Comparison of ENCODE assay signal across 19 cellular contexts in genomic region chr16:12020007-12020406, GRCh38. TPM values are rescaled to one million over a fixed set of nuclear protein-coding genes. Genes with fewer than 3 reads are reported as not detected.
A peak's percentile ranks its signal among the peaks of the same experiment; 100 is the strongest.
DNase-seq lines count a peak whose midpoint lies in the region; ATAC-seq and TF ChIP-seq lines count a peak whose summit lies in the region.
"Had no signal": no experiment of that assay in that cellular context is flagged by ENCODE, and none has a peak within 500 bp of the region (broad histone marks: within the 10 kb centered on the region; RNA-seq: fewer than 3 reads in every experiment).

No MANE protein-coding gene starts in this region.

- H3K4me3 Mint-ChIP-seq in stimulated activated naive B cell treated with anti-CD40 and anti-IgM and Interleukin-4, amounts not matched to agents 10 μg/mL and 1 μg/mL and 100 μg/mL, for 72 hours = peak overlapping the region; percentile 39 to 68
- no peak overlapping the region for H3K4me3 Mint-ChIP-seq in chondrocyte (ENCODE audit: unreplicated experiment)
- H3K4me3 Mint-ChIP-seq: CD4-positive, CD25-positive, alpha-beta regulatory T cell; T-helper 1 cell treated with Interleukin-12 subunit alpha and Interleukin-12 subunit beta and Interleukin-4 antibody, amounts not matched to agents 30 μg/mL and 1 μg/mL, for 36 hours had no signal

- H3K9me3 Mint-ChIP-seq in stimulated activated naive B cell treated with anti-CD40 and anti-IgM and Interleukin-4, amounts not matched to agents 10 μg/mL and 1 μg/mL and 100 μg/mL, for 72 hours = no peaks in the 10 kb centered on the region
- H3K9me3 Mint-ChIP-seq in chondrocyte (ENCODE audit: low read depth) = no peaks in the 10 kb centered on the region
- H3K9me3 Mint-ChIP-seq: CD4-positive, CD25-positive, alpha-beta regulatory T cell; T-helper 1 cell treated with Interleukin-12 subunit alpha and Interleukin-12 subunit beta and Interleukin-4 antibody, amounts not matched to agents 30 μg/mL and 1 μg/mL, for 36 hours had no signal

- no peak overlapping the region for H3K27ac Mint-ChIP-seq in stimulated activated naive B cell treated with anti-CD40 and anti-IgM and Interleukin-4, amounts not matched to agents 10 μg/mL and 1 μg/mL and 100 μg/mL, for 72 hours
- H3K27ac Mint-ChIP-seq in chondrocyte (ENCODE audit: unreplicated experiment) = no peak overlapping the region
- H3K27ac Mint-ChIP-seq: CD4-positive, CD25-positive, alpha-beta regulatory T cell; T-helper 1 cell treated with Interleukin-12 subunit alpha and Interleukin-12 subunit beta and Interleukin-4 antibody, amounts not matched to agents 30 μg/mL and 1 μg/mL, for 36 hours had no signal

- DNase-seq in GM12865 (ENCODE audit: low read depth) (peak; percentile 61), Karpas-422 (peak; percentile 49), kidney tubule cell (ENCODE audit: low spot score) (peak; percentile 58), omental fat pad (ENCODE audit: low spot score) (no peak), SJCRH30 (no peak), chondrocyte (ENCODE audit: low spot score) (no peak)
- DNase-seq in stimulated activated naive B cell treated with anti-CD40 and anti-IgM and Interleukin-4, amounts not matched to agents 10 μg/mL and 1 μg/mL and 100 μg/mL, for 72 hours = peak; percentile 28
- DNase-seq: ACHN; AML-193; CD4-positive, CD25-positive, alpha-beta regulatory T cell; COR-L47; DMS153; H7; NCI-H187; NCI-H345; NCI-H524 treated with DMSO at 0.1 percent for 48 hours; PC-9 had no signal

- peaks cover 29 to 75% of the 10 kb centered on the region in 2 donors for H3K4me1 Mint-ChIP-seq in stimulated activated naive B cell treated with anti-CD40 and anti-IgM and Interleukin-4, amounts not matched to agents 10 μg/mL and 1 μg/mL and 100 μg/mL, for 72 hours
- peaks cover 22% of the 10 kb centered on the region for H3K4me1 Mint-ChIP-seq in chondrocyte (ENCODE audit: low read depth)

- H3K9me3 ChIP-seq in Karpas-422 (ENCODE audit: low read length) (no peaks in the 10 kb centered on the region), SJCRH30 (replicated peaks) (no peaks in the 10 kb centered on the region)

- no peaks in the 10 kb centered on the region for H3K27me3 Mint-ChIP-seq in stimulated activated naive B cell treated with anti-CD40 and anti-IgM and Interleukin-4, amounts not matched to agents 10 μg/mL and 1 μg/mL and 100 μg/mL, for 72 hours
- H3K27me3 Mint-ChIP-seq in chondrocyte (ENCODE audit: low read depth) = no peaks in the 10 kb centered on the region
- H3K27me3 Mint-ChIP-seq: CD4-positive, CD25-positive, alpha-beta regulatory T cell had no signal

- H3K27ac ChIP-seq in Karpas-422 (ENCODE audit: low read length) = peak overlapping the region; percentile 29; the same call in 1 of the 2 replicates
- no peak overlapping the region for H3K27ac ChIP-seq in SJCRH30
- H3K27ac ChIP-seq: PC-9 had no signal

- no peaks in the 10 kb centered on the region for H3K9me2 ChIP-seq in Karpas-422 (replicated peaks; ENCODE audit: insufficient read depth, low read length)

- H3K36me3 Mint-ChIP-seq in stimulated activated naive B cell treated with anti-CD40 and anti-IgM and Interleukin-4, amounts not matched to agents 10 μg/mL and 1 μg/mL and 100 μg/mL, for 72 hours = peaks cover 31 to 32% of the 10 kb centered on the region in 2 donors
- H3K36me3 Mint-ChIP-seq in chondrocyte (ENCODE audit: low read depth) = no peaks in the 10 kb centered on the region
- H3K36me3 Mint-ChIP-seq: CD4-positive, CD25-positive, alpha-beta regulatory T cell had no signal

- H4K20me1 ChIP-seq in Karpas-422 (ENCODE audit: insufficient read depth, low read depth, low read length) = no peaks in the 10 kb centered on the region

- peaks cover 21% of the 10 kb centered on the region for H3K4me1 ChIP-seq in Karpas-422 (ENCODE audit: low read length)
- H3K4me1 ChIP-seq in SJCRH30 = peaks cover 7% of the 10 kb centered on the region; the same call in 1 of the 2 replicates

- H3K9ac ChIP-seq in Karpas-422 (ENCODE audit: low read length) = no peak overlapping the region

- ATAC-seq in stimulated activated naive B cell treated with anti-CD40 and anti-IgM and Interleukin-4, amounts not matched to agents 10 μg/mL and 1 μg/mL and 100 μg/mL, for 72 hours (replicated peaks) = peak; percentile 83 to 85
- ATAC-seq in omental fat pad (ENCODE audit: low FRiP score) = no peak
- ATAC-seq in HG03135 (IDR thresholded peaks at IDR 0.05; ENCODE audit: unreplicated experiment) = no peak

- H3K79me2 ChIP-seq in Karpas-422 (ENCODE audit: low read length) = peaks cover 17% of the 10 kb centered on the region

- H3K4me2 ChIP-seq in Karpas-422 (ENCODE audit: low read depth, low read length, poor library complexity, severe bottlenecking) = peak overlapping the region; percentile 3
- H3K4me2 ChIP-seq: PC-9 had no signal

- H2AFZ ChIP-seq in Karpas-422 (ENCODE audit: low read length) = no peak overlapping the region
- H2AFZ ChIP-seq: PC-9 had no signal

- no peaks in the 10 kb centered on the region for H3K27me3 ChIP-seq in Karpas-422 (ENCODE audit: low read length)
- H3K27me3 ChIP-seq in SJCRH30 = no peaks in the 10 kb centered on the region

- TF ChIP-seq CTCF in GM12865 (IDR thresholded peaks at IDR 0.05; ENCODE audit: insufficient read depth, low read depth, low read length, missing control alignments) = no peak
- TF ChIP-seq CTCF in omental fat pad (IDR thresholded peaks at IDR 0.05) = no peak
- no peak for TF ChIP-seq CTCF in chondrocyte (IDR thresholded peaks at IDR 0.05)

- H3K4me3 ChIP-seq in GM12865 (ENCODE audit: low read depth, low read length) (no peak overlapping the region), Karpas-422 (ENCODE audit: low read length) (no peak overlapping the region), SJCRH30 (no peak overlapping the region)
- H3K4me3 ChIP-seq: PC-9 had no signal

- no peaks in the 10 kb centered on the region for H3K36me3 ChIP-seq in Karpas-422 (ENCODE audit: insufficient read depth, low read length)
- H3K36me3 ChIP-seq in SJCRH30 = no peaks in the 10 kb centered on the region

RNA-seq across cellular contexts. Expression of gene SNX29, which starts 43.5 kb away (rescaled TPM):
- total RNA-seq in Karpas-422 (2014; rRNA removed; shearing (Covaris generic); ENCODE audit: low replicate concordance) = 13.2 and 26.8 TPM in 2 replicates
- total RNA-seq in omental fat pad = 10 to 100 TPM; 22.6 to 41.1 (median 30.2) TPM
- 2.4 and 3.4 TPM in 2 replicates for total RNA-seq in SJCRH30 (2014; rRNA removed; shearing (Covaris generic))
- 13.6 to 23.2 TPM (median 14.3 TPM) in 3 replicates for total RNA-seq in chondrocyte

RNA-seq across cellular contexts. Expression of gene TNFRSF17, which starts 55.0 kb away (rescaled TPM):
- 6.2 and 24.0 TPM in 2 replicates for total RNA-seq in Karpas-422 (2014; rRNA removed; shearing (Covaris generic); ENCODE audit: low replicate concordance)
- total RNA-seq in omental fat pad (1 to 10 TPM in 1 of 4 donors, not detected in 3; 1.2 TPM), chondrocyte (not detected in 3 replicates)
- total RNA-seq in SJCRH30 (2014; rRNA removed; shearing (Covaris generic)) = not detected in 2 replicates
- total RNA-seq: CD4-positive, CD25-positive, alpha-beta regulatory T cell; H7; PC-9 had no signal

Comparison
In these comparisons a context has a peak if more than half of its experiments do, and no peak if none do; other contexts are left out.
1. DNase-seq: peak in GM12865 (single experiment), Karpas-422 (single experiment), kidney tubule cell (single experiment) and stimulated activated naive B cell treated with anti-CD40 and anti-IgM and Interleukin-4, amounts not matched to agents 10 μg/mL and 1 μg/mL and 100 μg/mL, for 72 hours (single experiment); none in omental fat pad (single experiment), SJCRH30 (0 of 2) and chondrocyte (single experiment).
2. ATAC-seq: peak in stimulated activated naive B cell treated with anti-CD40 and anti-IgM and Interleukin-4, amounts not matched to agents 10 μg/mL and 1 μg/mL and 100 μg/mL, for 72 hours (2 of 2); none in omental fat pad (single experiment) and HG03135 (single experiment).